Comparison of ENCODE assay signal across 1 cellular context in the genomic region with DNA sequence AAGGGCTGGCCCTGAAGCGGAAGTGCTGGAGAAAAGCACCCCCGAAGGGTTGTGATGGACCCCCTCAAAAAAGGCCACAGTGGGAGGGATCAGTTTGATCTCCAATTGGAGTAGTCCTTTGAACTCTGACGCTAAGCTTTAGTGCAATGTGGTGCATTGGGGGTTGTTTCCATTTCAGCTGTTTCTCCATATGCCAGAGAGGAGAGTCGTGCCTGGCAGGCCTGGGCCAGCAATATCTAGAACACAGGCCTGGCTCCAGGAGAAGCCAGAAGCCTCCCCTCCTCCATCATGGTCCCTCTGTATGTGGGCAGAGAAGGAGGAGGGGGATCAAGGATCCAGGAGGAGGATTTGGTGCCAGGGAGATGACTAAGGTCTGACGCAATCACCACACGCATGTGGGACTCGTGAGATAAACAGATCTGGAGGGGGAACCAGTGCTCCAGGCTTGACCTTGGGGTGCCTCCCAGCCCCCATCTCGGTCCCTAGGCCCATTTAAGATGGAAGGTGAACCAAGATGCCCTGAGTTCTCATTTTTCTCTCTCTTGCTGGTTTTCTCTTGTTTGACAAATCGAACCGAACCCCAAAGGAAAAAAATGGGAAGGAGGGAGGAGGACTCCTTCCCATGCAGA.
TF ChIP-seq lines count a peak whose summit lies in the region.

No MANE protein-coding gene starts in this region.

TF ChIP-seq in K562, 482 proteins besides CTCF, POLR2A, EP300 and RAD21 (continued from another document and continues in another):
- TF ChIP-seq, protein P1, sequence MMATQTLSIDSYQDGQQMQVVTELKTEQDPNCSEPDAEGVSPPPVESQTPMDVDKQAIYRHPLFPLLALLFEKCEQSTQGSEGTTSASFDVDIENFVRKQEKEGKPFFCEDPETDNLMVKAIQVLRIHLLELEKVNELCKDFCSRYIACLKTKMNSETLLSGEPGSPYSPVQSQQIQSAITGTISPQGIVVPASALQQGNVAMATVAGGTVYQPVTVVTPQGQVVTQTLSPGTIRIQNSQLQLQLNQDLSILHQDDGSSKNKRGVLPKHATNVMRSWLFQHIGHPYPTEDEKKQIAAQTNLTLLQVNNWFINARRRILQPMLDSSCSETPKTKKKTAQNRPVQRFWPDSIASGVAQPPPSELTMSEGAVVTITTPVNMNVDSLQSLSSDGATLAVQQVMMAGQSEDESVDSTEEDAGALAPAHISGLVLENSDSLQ (IDR thresholded peaks at IDR 0.05) = no peak
- TF ChIP-seq ZNF780A (CRISPR knock-in tag; IDR thresholded peaks at IDR 0.05) (no peak), NCOA2 (IDR thresholded peaks at IDR 0.05; ENCODE audit: partially characterized antibody in 2 of 2) (no peak), RNF2 (IDR thresholded peaks at IDR 0.05) (peak; percentile 75), TARDBP (IDR thresholded peaks at IDR 0.05) (no peak), ESRRB (CRISPR knock-in tag; IDR thresholded peaks at IDR 0.05; ENCODE audit: borderline replicate concordance) (no peak), MXI1 (IDR thresholded peaks at IDR 0.05; ENCODE audit: low read depth, low read length) (no peak), TAF15 (IDR thresholded peaks at IDR 0.05; ENCODE audit: low read depth, low read length) (no peak), ZNF184 (CRISPR knock-in tag; IDR thresholded peaks at IDR 0.05) (no peak), MIER1 (IDR thresholded peaks at IDR 0.05; ENCODE audit: low read depth) (no peak), SMARCA4 (IDR thresholded peaks at IDR 0.05) (peak; percentile 77), ZSCAN29 (IDR thresholded peaks at IDR 0.05) (no peak), ZNF239 (CRISPR knock-in tag; IDR thresholded peaks at IDR 0.05) (peak; percentile 39), CTBP1 (IDR thresholded peaks at IDR 0.05; ENCODE audit: borderline replicate concordance) (peak; percentile 84), EGR1 (conservative IDR thresholded peaks at IDR 0.05) (peak; percentile 70), POLR3A (IDR thresholded peaks at IDR 0.05; ENCODE audit: borderline replicate concordance, extremely low read depth, insufficient read depth, insufficient read length) (no peak), NFYB (IDR thresholded peaks at IDR 0.05; ENCODE audit: extremely low read depth, insufficient read length) (no peak), NUFIP1 (IDR thresholded peaks at IDR 0.05; ENCODE audit: partially characterized antibody) (no peak), ZNF133 (CRISPR knock-in tag; IDR thresholded peaks at IDR 0.05) (no peak), TEAD4 (IDR thresholded peaks at IDR 0.05; ENCODE audit: low read length) (peak; percentile 80), TEAD4 (CRISPR knock-in tag; IDR thresholded peaks at IDR 0.05; ENCODE audit: borderline replicate concordance) (no peak), ZNF253 (CRISPR knock-in tag; conservative IDR thresholded peaks at IDR 0.05) (no peak), GATAD2A (IDR thresholded peaks at IDR 0.05) (peak; percentile 82), ZNF384 (IDR thresholded peaks at IDR 0.05; ENCODE audit: low read depth, low read length) (no peak), BRD9 (IDR thresholded peaks at IDR 0.05; ENCODE audit: low read depth, partially characterized antibody) (no peak), FOS (IDR thresholded peaks at IDR 0.05; ENCODE audit: extremely low read depth, insufficient read length) (no peak), SMAD2 (IDR thresholded peaks at IDR 0.05; ENCODE audit: low read depth, low read length) (no peak), ZNF551 (CRISPR knock-in tag; IDR thresholded peaks at IDR 0.05) (no peak), EWSR1 (IDR thresholded peaks at IDR 0.05; ENCODE audit: borderline replicate concordance, low read depth, partially characterized antibody) (no peak), ZNF324 (CRISPR knock-in tag; IDR thresholded peaks at IDR 0.05) (no peak), TRIM28 (IDR thresholded peaks at IDR 0.05) (no peak), SMARCA5 (IDR thresholded peaks at IDR 0.05) (no peak), HLTF (IDR thresholded peaks at IDR 0.05) (no peak), ZFX (CRISPR knock-in tag; IDR thresholded peaks at IDR 0.05) (peak; percentile 34; the same call in 1 of the 2 replicates), SRSF3 (IDR thresholded peaks at IDR 0.05; ENCODE audit: insufficient read depth, low read length) (no peak), NFE2 (IDR thresholded peaks at IDR 0.05; ENCODE audit: low read depth) (peak; percentile 75), CHD2 (IDR thresholded peaks at IDR 0.05; ENCODE audit: low read depth, low read length) (no peak), ZKSCAN8 (CRISPR knock-in tag; IDR thresholded peaks at IDR 0.05) (0 out of 2 replicates have a peak, but pooled peaks have one; percentile 48), TRIM24 (IDR thresholded peaks at IDR 0.05) (peak; percentile 95 to 96), XRCC4 (IDR thresholded peaks at IDR 0.05; ENCODE audit: extremely low read depth, insufficient read depth, insufficient read length) (no peak), TSC22D4 (tag; IDR thresholded peaks at IDR 0.05) (no peak), ZNF347 (CRISPR knock-in tag; IDR thresholded peaks at IDR 0.05; ENCODE audit: low read depth) (no peak), SMARCE1 (IDR thresholded peaks at IDR 0.05) (peak; percentile 84), NONO (IDR thresholded peaks at IDR 0.05; ENCODE audit: low read depth in 2 of 2, low read length in 1 of 2) (no peak)
- TF ChIP-seq, protein P2, sequence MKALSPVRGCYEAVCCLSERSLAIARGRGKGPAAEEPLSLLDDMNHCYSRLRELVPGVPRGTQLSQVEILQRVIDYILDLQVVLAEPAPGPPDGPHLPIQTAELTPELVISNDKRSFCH (CRISPR knock-in tag; IDR thresholded peaks at IDR 0.05) = no peak
- TF ChIP-seq, protein P2 (tag; IDR thresholded peaks at IDR 0.05) = peak; percentile 68
- TF ChIP-seq, protein P3, sequence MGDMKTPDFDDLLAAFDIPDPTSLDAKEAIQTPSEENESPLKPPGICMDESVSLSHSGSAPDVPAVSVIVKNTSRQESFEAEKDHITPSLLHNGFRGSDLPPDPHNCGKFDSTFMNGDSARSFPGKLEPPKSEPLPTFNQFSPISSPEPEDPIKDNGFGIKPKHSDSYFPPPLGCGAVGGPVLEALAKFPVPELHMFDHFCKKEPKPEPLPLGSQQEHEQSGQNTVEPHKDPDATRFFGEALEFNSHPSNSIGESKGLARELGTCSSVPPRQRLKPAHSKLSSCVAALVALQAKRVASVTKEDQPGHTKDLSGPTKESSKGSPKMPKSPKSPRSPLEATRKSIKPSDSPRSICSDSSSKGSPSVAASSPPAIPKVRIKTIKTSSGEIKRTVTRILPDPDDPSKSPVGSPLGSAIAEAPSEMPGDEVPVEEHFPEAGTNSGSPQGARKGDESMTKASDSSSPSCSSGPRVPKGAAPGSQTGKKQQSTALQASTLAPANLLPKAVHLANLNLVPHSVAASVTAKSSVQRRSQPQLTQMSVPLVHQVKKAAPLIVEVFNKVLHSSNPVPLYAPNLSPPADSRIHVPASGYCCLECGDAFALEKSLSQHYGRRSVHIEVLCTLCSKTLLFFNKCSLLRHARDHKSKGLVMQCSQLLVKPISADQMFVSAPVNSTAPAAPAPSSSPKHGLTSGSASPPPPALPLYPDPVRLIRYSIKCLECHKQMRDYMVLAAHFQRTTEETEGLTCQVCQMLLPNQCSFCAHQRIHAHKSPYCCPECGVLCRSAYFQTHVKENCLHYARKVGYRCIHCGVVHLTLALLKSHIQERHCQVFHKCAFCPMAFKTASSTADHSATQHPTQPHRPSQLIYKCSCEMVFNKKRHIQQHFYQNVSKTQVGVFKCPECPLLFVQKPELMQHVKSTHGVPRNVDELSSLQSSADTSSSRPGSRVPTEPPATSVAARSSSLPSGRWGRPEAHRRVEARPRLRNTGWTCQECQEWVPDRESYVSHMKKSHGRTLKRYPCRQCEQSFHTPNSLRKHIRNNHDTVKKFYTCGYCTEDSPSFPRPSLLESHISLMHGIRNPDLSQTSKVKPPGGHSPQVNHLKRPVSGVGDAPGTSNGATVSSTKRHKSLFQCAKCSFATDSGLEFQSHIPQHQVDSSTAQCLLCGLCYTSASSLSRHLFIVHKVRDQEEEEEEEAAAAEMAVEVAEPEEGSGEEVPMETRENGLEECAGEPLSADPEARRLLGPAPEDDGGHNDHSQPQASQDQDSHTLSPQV (IDR thresholded peaks at IDR 0.05) = peak; percentile 97
- TF ChIP-seq, protein P4, sequence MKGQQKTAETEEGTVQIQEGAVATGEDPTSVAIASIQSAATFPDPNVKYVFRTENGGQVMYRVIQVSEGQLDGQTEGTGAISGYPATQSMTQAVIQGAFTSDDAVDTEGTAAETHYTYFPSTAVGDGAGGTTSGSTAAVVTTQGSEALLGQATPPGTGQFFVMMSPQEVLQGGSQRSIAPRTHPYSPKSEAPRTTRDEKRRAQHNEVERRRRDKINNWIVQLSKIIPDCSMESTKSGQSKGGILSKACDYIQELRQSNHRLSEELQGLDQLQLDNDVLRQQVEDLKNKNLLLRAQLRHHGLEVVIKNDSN (CRISPR knock-in tag; IDR thresholded peaks at IDR 0.05) = no peak
- TF ChIP-seq, protein P5, sequence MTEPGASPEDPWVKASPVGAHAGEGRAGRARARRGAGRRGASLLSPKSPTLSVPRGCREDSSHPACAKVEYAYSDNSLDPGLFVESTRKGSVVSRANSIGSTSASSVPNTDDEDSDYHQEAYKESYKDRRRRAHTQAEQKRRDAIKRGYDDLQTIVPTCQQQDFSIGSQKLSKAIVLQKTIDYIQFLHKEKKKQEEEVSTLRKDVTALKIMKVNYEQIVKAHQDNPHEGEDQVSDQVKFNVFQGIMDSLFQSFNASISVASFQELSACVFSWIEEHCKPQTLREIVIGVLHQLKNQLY (CRISPR knock-in tag; conservative IDR thresholded peaks at IDR 0.05) = no peak
- TF ChIP-seq, protein P6, sequence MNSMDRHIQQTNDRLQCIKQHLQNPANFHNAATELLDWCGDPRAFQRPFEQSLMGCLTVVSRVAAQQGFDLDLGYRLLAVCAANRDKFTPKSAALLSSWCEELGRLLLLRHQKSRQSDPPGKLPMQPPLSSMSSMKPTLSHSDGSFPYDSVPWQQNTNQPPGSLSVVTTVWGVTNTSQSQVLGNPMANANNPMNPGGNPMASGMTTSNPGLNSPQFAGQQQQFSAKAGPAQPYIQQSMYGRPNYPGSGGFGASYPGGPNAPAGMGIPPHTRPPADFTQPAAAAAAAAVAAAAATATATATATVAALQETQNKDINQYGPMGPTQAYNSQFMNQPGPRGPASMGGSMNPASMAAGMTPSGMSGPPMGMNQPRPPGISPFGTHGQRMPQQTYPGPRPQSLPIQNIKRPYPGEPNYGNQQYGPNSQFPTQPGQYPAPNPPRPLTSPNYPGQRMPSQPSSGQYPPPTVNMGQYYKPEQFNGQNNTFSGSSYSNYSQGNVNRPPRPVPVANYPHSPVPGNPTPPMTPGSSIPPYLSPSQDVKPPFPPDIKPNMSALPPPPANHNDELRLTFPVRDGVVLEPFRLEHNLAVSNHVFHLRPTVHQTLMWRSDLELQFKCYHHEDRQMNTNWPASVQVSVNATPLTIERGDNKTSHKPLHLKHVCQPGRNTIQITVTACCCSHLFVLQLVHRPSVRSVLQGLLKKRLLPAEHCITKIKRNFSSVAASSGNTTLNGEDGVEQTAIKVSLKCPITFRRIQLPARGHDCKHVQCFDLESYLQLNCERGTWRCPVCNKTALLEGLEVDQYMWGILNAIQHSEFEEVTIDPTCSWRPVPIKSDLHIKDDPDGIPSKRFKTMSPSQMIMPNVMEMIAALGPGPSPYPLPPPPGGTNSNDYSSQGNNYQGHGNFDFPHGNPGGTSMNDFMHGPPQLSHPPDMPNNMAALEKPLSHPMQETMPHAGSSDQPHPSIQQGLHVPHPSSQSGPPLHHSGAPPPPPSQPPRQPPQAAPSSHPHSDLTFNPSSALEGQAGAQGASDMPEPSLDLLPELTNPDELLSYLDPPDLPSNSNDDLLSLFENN (IDR thresholded peaks at IDR 0.05; ENCODE audit: low read depth in 2 of 2, low read length in 2 of 2) = peak in 1 of 2 experiments; percentile 45; a peak in 2 of 4 replicates
- TF ChIP-seq, protein P7, sequence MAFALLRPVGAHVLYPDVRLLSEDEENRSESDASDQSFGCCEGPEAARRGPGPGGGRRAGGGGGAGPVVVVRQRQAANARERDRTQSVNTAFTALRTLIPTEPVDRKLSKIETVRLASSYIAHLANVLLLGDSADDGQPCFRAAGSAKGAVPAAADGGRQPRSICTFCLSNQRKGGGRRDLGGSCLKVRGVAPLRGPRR (CRISPR knock-in tag; IDR thresholded peaks at IDR 0.05) = 0 out of 2 replicates have a peak, but pooled peaks have one; percentile 12
- TF ChIP-seq, protein P8, sequence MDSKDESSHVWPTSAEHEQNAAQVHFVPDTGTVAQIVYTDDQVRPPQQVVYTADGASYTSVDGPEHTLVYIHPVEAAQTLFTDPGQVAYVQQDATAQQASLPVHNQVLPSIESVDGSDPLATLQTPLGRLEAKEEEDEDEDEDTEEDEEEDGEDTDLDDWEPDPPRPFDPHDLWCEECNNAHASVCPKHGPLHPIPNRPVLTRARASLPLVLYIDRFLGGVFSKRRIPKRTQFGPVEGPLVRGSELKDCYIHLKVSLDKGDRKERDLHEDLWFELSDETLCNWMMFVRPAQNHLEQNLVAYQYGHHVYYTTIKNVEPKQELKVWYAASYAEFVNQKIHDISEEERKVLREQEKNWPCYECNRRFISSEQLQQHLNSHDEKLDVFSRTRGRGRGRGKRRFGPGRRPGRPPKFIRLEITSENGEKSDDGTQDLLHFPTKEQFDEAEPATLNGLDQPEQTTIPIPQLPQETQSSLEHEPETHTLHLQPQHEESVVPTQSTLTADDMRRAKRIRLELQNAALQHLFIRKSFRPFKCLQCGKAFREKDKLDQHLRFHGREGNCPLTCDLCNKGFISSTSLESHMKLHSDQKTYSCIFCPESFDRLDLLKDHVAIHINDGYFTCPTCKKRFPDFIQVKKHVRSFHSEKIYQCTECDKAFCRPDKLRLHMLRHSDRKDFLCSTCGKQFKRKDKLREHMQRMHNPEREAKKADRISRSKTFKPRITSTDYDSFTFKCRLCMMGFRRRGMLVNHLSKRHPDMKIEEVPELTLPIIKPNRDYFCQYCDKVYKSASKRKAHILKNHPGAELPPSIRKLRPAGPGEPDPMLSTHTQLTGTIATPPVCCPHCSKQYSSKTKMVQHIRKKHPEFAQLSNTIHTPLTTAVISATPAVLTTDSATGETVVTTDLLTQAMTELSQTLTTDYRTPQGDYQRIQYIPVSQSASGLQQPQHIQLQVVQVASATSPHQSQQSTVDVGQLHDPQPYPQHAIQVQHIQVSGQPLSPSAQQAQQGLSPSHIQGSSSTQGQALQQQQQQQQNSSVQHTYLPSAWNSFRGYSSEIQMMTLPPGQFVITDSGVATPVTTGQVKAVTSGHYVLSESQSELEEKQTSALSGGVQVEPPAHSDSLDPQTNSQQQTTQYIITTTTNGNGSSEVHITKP (IDR thresholded peaks at IDR 0.05; ENCODE audit: partially characterized antibody) = peak; percentile 6
- TF ChIP-seq, protein P9, sequence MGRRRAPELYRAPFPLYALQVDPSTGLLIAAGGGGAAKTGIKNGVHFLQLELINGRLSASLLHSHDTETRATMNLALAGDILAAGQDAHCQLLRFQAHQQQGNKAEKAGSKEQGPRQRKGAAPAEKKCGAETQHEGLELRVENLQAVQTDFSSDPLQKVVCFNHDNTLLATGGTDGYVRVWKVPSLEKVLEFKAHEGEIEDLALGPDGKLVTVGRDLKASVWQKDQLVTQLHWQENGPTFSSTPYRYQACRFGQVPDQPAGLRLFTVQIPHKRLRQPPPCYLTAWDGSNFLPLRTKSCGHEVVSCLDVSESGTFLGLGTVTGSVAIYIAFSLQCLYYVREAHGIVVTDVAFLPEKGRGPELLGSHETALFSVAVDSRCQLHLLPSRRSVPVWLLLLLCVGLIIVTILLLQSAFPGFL (CRISPR knock-in tag; IDR thresholded peaks at IDR 0.05) = no peak
